ENCODE assay signal across 27 cellular contexts in genomic region chr12:32598688-32599087, GRCh38.
"Had no signal": no experiment of that assay in that cellular context is flagged by ENCODE, and none has a peak within 500 bp of the region (broad histone marks: within the 10 kb centered on the region; RNA-seq: fewer than 3 reads in every experiment).

No MANE protein-coding gene starts in this region.

- FAIRE-seq: endometrium, kidney had no signal

- H3K36me3 Mint-ChIP-seq: memory B cell; naive thymus-derived CD4-positive, alpha-beta T cell had no signal

- ATAC-seq: effector memory CD8-positive, alpha-beta T cell; esophagus mucosa; gastrocnemius medialis; heart right ventricle; left colon; left lobe of liver; naive thymus-derived CD4-positive, alpha-beta T cell had no signal

- H3K27ac Mint-ChIP-seq: dendritic cell treated with granulocyte-macrophage colony-stimulating factor and Interleukin-4, amounts not matched to agents 40 ng/mL and 50 ng/mL, for 4 days; effector memory CD8-positive, alpha-beta T cell; endodermal cell; memory B cell; naive thymus-derived CD4-positive, alpha-beta T cell had no signal

- H3K4me1 Mint-ChIP-seq: memory B cell had no signal

- DNase-seq: cortex of kidney; effector CD8-positive, alpha-beta T cell; effector memory CD8-positive, alpha-beta T cell; endodermal cell; erythroblast; esophagus squamous epithelium; foreskin fibroblast; foreskin melanocyte; gastrocnemius medialis; glutamatergic neuron; head of caudate nucleus; heart right ventricle; hippocampal formation; islet precursor cell; kidney; kidney glomerular epithelial cell; left colon; left ventricle myocardium inferior; mammary epithelial cell; mesendoderm; midbrain; naive thymus-derived CD4-positive, alpha-beta T cell had no signal

- H3K4me3 Mint-ChIP-seq: dendritic cell treated with granulocyte-macrophage colony-stimulating factor and Interleukin-4, amounts not matched to agents 40 ng/mL and 50 ng/mL, for 4 days; effector memory CD8-positive, alpha-beta T cell; endodermal cell; memory B cell; naive thymus-derived CD4-positive, alpha-beta T cell had no signal

- H3K9me3 Mint-ChIP-seq: dendritic cell treated with granulocyte-macrophage colony-stimulating factor and Interleukin-4, amounts not matched to agents 40 ng/mL and 50 ng/mL, for 4 days; effector memory CD8-positive, alpha-beta T cell; memory B cell; naive thymus-derived CD4-positive, alpha-beta T cell had no signal

- H3K27me3 Mint-ChIP-seq: dendritic cell treated with granulocyte-macrophage colony-stimulating factor and Interleukin-4, amounts not matched to agents 40 ng/mL and 50 ng/mL, for 4 days; memory B cell; naive thymus-derived CD4-positive, alpha-beta T cell had no signal
